ENCODE assay signal across 31 cellular contexts in the genomic region with DNA sequence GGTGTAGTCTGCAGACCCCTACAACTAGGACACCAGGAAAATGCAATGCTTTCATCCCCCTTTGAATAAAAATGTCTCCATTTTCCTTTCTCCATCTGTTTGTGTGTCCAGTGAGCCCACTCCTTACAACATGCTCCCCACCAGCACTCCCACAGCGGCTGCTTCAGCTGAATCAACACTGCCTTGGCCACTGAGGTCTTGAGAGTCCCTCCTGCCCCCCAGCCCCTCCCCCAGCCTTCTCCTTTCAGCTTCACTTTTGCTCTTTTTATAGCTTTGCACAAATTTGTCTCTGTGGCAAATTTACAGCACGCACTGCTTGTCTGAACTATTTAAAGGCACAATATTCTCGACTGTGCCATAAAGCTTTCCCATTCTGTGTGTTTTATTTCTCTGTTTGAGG.
"Had no signal": no experiment of that assay in that cellular context is flagged by ENCODE, and none has a peak within 500 bp of the region (broad histone marks: within the 10 kb centered on the region; RNA-seq: fewer than 3 reads in every experiment).

No MANE protein-coding gene starts in this region.

- H3K27ac Mint-ChIP-seq: activated CD4-positive, alpha-beta memory T cell treated with anti-CD3 and anti-CD28 coated beads for 36 hours; activated CD4-positive, alpha-beta T cell treated with anti-CD3 and anti-CD28 coated beads for 36 hours; activated CD4-positive, alpha-beta T cell treated with anti-CD3 and anti-CD28 coated beads, Interleukin-2, amount 10 ng/mL, durations not matched to agents 24 days and 14 days; activated CD8-positive, alpha-beta memory T cell treated with anti-CD3 and anti-CD28 coated beads, Interleukin-2, amount 10 ng/mL, durations not matched to agents 7 days and 5 days; activated CD8-positive, alpha-beta T cell treated with anti-CD3 and anti-CD28 coated beads, Interleukin-2, amount 10 ng/mL, durations not matched to agents 7 days and 5 days; activated naive CD4-positive, alpha-beta T cell treated with anti-CD3 and anti-CD28 coated beads for 36 hours; activated naive CD4-positive, alpha-beta T cell treated with anti-CD3 and anti-CD28 coated beads, Interleukin-2, amount 50 U/mL, for 24 hours; activated naive CD8-positive, alpha-beta T cell treated with anti-CD3 and anti-CD28 coated beads, Interleukin-2, amount 10 ng/mL, durations not matched to agents 7 days and 5 days; activated T-helper 1 cell treated with anti-CD3 and anti-CD28 coated beads, Interleukin-12 subunit alpha, Interleukin-12 subunit beta, Interleukin-2, Interleukin-4 antibody, amounts not matched to agents 30 ng/mL and 10 ng/mL and 1 ng/mL, durations not matched to agents 14 hours and 24 hours and 36 hours; activated T-helper 2 cell treated with anti-CD3 and anti-CD28 coated beads, Interferon-gamma antibody, Interleukin-2, Interleukin-4, amounts not matched to agents 10 μg/mL and 5 μg/mL and 100 μg/mL, durations not matched to agents 14 hours and 24 hours and 36 hours; effector memory CD8-positive, alpha-beta T cell had no signal

- H3K36me3 Mint-ChIP-seq: activated CD4-positive, alpha-beta memory T cell treated with anti-CD3 and anti-CD28 coated beads for 36 hours; activated CD8-positive, alpha-beta memory T cell treated with anti-CD3 and anti-CD28 coated beads, Interleukin-2, amount 10 ng/mL, durations not matched to agents 7 days and 5 days; activated naive CD4-positive, alpha-beta T cell treated with anti-CD3 and anti-CD28 coated beads, Interleukin-2, amount 50 U/mL, for 24 hours; activated naive CD8-positive, alpha-beta T cell treated with anti-CD3 and anti-CD28 coated beads, Interleukin-2, amount 10 ng/mL, durations not matched to agents 7 days and 5 days; brain had no signal

- H3K4me1 Mint-ChIP-seq: activated CD4-positive, alpha-beta T cell treated with anti-CD3 and anti-CD28 coated beads for 36 hours; activated CD4-positive, alpha-beta T cell treated with anti-CD3 and anti-CD28 coated beads, Interleukin-2, amount 10 ng/mL, durations not matched to agents 24 days and 14 days; activated CD8-positive, alpha-beta memory T cell treated with anti-CD3 and anti-CD28 coated beads, Interleukin-2, amount 10 ng/mL, durations not matched to agents 7 days and 5 days; activated naive CD4-positive, alpha-beta T cell treated with anti-CD3 and anti-CD28 coated beads, Interleukin-2, amount 50 U/mL, for 24 hours; activated naive CD8-positive, alpha-beta T cell treated with anti-CD3 and anti-CD28 coated beads, Interleukin-2, amount 10 ng/mL, durations not matched to agents 7 days and 5 days; central memory CD8-positive, alpha-beta T cell had no signal

- H3K36me3 ChIP-seq: ascending aorta, esophagus muscularis mucosa, gastrocnemius medialis, heart left ventricle had no signal

- H3K27ac ChIP-seq: ascending aorta, coronary artery, esophagus muscularis mucosa, foreskin keratinocyte, gastrocnemius medialis, heart left ventricle had no signal

- H3K4me1 ChIP-seq: ascending aorta, esophagus muscularis mucosa, foreskin keratinocyte, gastrocnemius medialis, heart left ventricle had no signal

- H3K27me3 Mint-ChIP-seq: activated CD4-positive, alpha-beta memory T cell treated with anti-CD3 and anti-CD28 coated beads for 36 hours; activated CD4-positive, alpha-beta T cell treated with anti-CD3 and anti-CD28 coated beads for 36 hours; activated CD4-positive, alpha-beta T cell treated with anti-CD3 and anti-CD28 coated beads, Interleukin-2, amount 10 ng/mL, durations not matched to agents 24 days and 14 days; activated CD8-positive, alpha-beta memory T cell treated with anti-CD3 and anti-CD28 coated beads, Interleukin-2, amount 10 ng/mL, durations not matched to agents 7 days and 5 days; activated naive CD4-positive, alpha-beta T cell treated with anti-CD3 and anti-CD28 coated beads, Interleukin-2, amount 50 U/mL, for 24 hours; activated naive CD8-positive, alpha-beta T cell treated with anti-CD3 and anti-CD28 coated beads, Interleukin-2, amount 10 ng/mL, durations not matched to agents 7 days and 5 days; central memory CD8-positive, alpha-beta T cell; effector memory CD8-positive, alpha-beta T cell had no signal

- H3K27me3 ChIP-seq: ascending aorta, gastrocnemius medialis, heart left ventricle had no signal

- ATAC-seq: activated CD4-positive, alpha-beta T cell treated with anti-CD3 and anti-CD28 coated beads for 36 hours; activated CD8-positive, alpha-beta memory T cell treated with anti-CD3 and anti-CD28 coated beads, Interleukin-2, amount 10 ng/mL, durations not matched to agents 7 days and 5 days; activated CD8-positive, alpha-beta T cell treated with anti-CD3 and anti-CD28 coated beads, Interleukin-2, amount 10 ng/mL, durations not matched to agents 7 days and 5 days; effector memory CD8-positive, alpha-beta T cell; foreskin keratinocyte; gastrocnemius medialis; heart left ventricle had no signal

- H3K9me3 Mint-ChIP-seq: activated naive CD4-positive, alpha-beta T cell treated with anti-CD3 and anti-CD28 coated beads for 36 hours; brain; effector memory CD8-positive, alpha-beta T cell had no signal

- H3K4me3 ChIP-seq: ascending aorta, coronary artery, esophagus muscularis mucosa, gastrocnemius medialis, heart left ventricle had no signal

- H3K9me3 ChIP-seq: ascending aorta, esophagus muscularis mucosa, gastrocnemius medialis, heart left ventricle had no signal

- DNase-seq: activated CD4-positive, alpha-beta memory T cell treated with anti-CD3 and anti-CD28 coated beads for 36 hours; activated CD4-positive, alpha-beta T cell treated with anti-CD3 and anti-CD28 coated beads for 36 hours; activated CD4-positive, alpha-beta T cell treated with anti-CD3 and anti-CD28 coated beads, Interleukin-2, amount 10 ng/mL, durations not matched to agents 24 days and 14 days; activated CD4-positive, CD25-positive, alpha-beta regulatory T cell; activated CD4-positive, CD25-positive, alpha-beta regulatory T cell treated with anti-CD3 and anti-CD28 coated beads, Interleukin-2, amount 50 U/mL, for 72 hours; activated CD8-positive, alpha-beta memory T cell treated with anti-CD3 and anti-CD28 coated beads, Interleukin-2, amount 10 ng/mL, durations not matched to agents 7 days and 5 days; activated CD8-positive, alpha-beta memory T cell treated with anti-CD3 and anti-CD28 coated beads, Interleukin-2, amount 50 U/mL, for 4 hours; activated CD8-positive, alpha-beta T cell treated with anti-CD3 and anti-CD28 coated beads, Interleukin-2, amount 10 ng/mL, durations not matched to agents 7 days and 5 days; activated effector memory CD4-positive, alpha-beta T cell treated with anti-CD3 and anti-CD28 coated beads, Interleukin-2, amount 50 U/mL, for 16 hours; activated naive CD4-positive, alpha-beta T cell treated with anti-CD3 and anti-CD28 coated beads for 36 hours; activated naive CD8-positive, alpha-beta T cell treated with anti-CD3 and anti-CD28 coated beads, Interleukin-2, amount 10 ng/mL, durations not matched to agents 7 days and 5 days; activated T-cell treated with anti-CD3 and anti-CD28 coated beads, Interleukin-2, amount 50 U/mL, for 1 hour; activated T-cell treated with anti-CD3 and anti-CD28 coated beads, Interleukin-2, amount 50 U/mL, for 48 hours; dermis blood vessel endothelial cell; effector CD4-positive, alpha-beta T cell; effector memory CD8-positive, alpha-beta T cell; erythroblast; foreskin keratinocyte; gastrocnemius medialis; glutamatergic neuron; heart left ventricle; T-helper 2 cell had no signal

- H3K4me3 Mint-ChIP-seq: activated CD4-positive, alpha-beta memory T cell treated with anti-CD3 and anti-CD28 coated beads for 36 hours; activated CD4-positive, alpha-beta T cell treated with anti-CD3 and anti-CD28 coated beads for 36 hours; activated CD4-positive, alpha-beta T cell treated with anti-CD3 and anti-CD28 coated beads, Interleukin-2, amount 10 ng/mL, durations not matched to agents 24 days and 14 days; activated CD8-positive, alpha-beta memory T cell treated with anti-CD3 and anti-CD28 coated beads, Interleukin-2, amount 10 ng/mL, durations not matched to agents 7 days and 5 days; activated CD8-positive, alpha-beta T cell treated with anti-CD3 and anti-CD28 coated beads, Interleukin-2, amount 10 ng/mL, durations not matched to agents 7 days and 5 days; activated naive CD4-positive, alpha-beta T cell treated with anti-CD3 and anti-CD28 coated beads for 36 hours; activated naive CD4-positive, alpha-beta T cell treated with anti-CD3 and anti-CD28 coated beads, Interleukin-2, amount 50 U/mL, for 24 hours; activated naive CD8-positive, alpha-beta T cell treated with anti-CD3 and anti-CD28 coated beads, Interleukin-2, amount 10 ng/mL, durations not matched to agents 7 days and 5 days; activated T-helper 1 cell treated with anti-CD3 and anti-CD28 coated beads, Interleukin-12 subunit alpha, Interleukin-12 subunit beta, Interleukin-2, Interleukin-4 antibody, amounts not matched to agents 30 ng/mL and 10 ng/mL and 1 ng/mL, durations not matched to agents 14 hours and 24 hours and 36 hours; brain; central memory CD8-positive, alpha-beta T cell; effector memory CD8-positive, alpha-beta T cell had no signal

- FAIRE-seq: bronchial epithelial cell had no signal
